9 cellular contexts compared by ENCODE assay signal in the genomic region with DNA sequence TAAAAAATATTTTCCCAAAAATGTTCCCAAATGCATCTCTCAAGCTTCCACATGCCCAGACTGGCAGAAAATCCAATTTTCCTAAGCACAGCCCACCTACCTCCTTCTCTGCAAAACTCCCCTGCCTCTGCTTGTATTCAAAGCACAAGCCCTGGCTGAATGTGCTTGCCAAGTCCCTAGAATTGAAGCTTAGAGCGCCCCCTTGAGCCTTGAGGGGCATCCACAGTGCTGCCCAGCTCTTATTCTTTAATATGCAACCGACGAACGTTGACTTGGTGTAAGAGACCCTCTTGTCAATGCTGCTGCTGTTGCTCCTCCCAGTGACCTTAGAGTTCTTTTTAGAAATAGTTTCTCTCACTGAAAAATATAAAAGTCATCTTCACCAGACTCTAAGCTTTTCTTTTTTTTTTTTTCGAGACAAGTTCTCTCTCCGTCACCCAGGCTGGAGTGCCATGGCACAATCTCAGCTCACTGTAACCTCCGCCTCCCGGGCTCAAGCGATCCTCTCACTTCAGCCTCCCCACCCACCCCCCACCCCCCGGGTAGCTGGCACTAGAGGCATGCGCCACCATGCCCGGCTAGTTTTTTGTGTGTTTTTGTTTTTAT.
DNase-seq lines count a peak whose midpoint lies in the region; ATAC-seq and TF ChIP-seq lines count a peak whose summit lies in the region.
"Had no signal": no experiment of that assay in that cellular context is flagged by ENCODE, and none has a peak within 500 bp of the region (broad histone marks: within the 10 kb centered on the region; RNA-seq: fewer than 3 reads in every experiment).

No MANE protein-coding gene starts in this region.

- H3K79me2 ChIP-seq in DOHH2 (ENCODE audit: control insufficient read depth, low read length) = no peaks in the 10 kb centered on the region
- no peaks in the 10 kb centered on the region for H3K79me2 ChIP-seq in OCI-LY1 (ENCODE audit: insufficient read depth, low read length)

- H3K4me3 ChIP-seq in DOHH2 (ENCODE audit: low read length) = no peak overlapping the region
- no peak overlapping the region for H3K4me3 ChIP-seq in OCI-LY1 (ENCODE audit: low read depth, low read length, poor library complexity, severe bottlenecking)

- peaks cover 0 to 6% (median 0%) of the 10 kb centered on the region in 3 donors for H3K4me1 Mint-ChIP-seq in naive B cell

- H4K20me1 ChIP-seq in DOHH2 (ENCODE audit: control insufficient read depth, insufficient read depth, low read depth, low read length) = no peaks in the 10 kb centered on the region
- no peaks in the 10 kb centered on the region for H4K20me1 ChIP-seq in OCI-LY1 (ENCODE audit: insufficient read depth, low read length)

- H3K4me2 ChIP-seq in DOHH2 (ENCODE audit: low read length) (no peak overlapping the region), OCI-LY1 (ENCODE audit: low read length) (no peak overlapping the region)

- H3K4me1 ChIP-seq in DOHH2 (ENCODE audit: control insufficient read depth, low read length) (no peaks in the 10 kb centered on the region), OCI-LY1 (ENCODE audit: insufficient read depth, low read length, severe bottlenecking) (no peaks in the 10 kb centered on the region)

- no peaks in the 10 kb centered on the region for H3K9me3 ChIP-seq in DOHH2 (ENCODE audit: control insufficient read depth, insufficient read depth, low read length)
- no peaks in the 10 kb centered on the region for H3K9me3 ChIP-seq in OCI-LY1 (ENCODE audit: low read length)

- no peak overlapping the region for H3K9ac ChIP-seq in OCI-LY1 (ENCODE audit: low read length)

- H3K27me3 Mint-ChIP-seq in naive B cell = peaks cover 0 to 11% (median under 1%) of the 10 kb centered on the region in 3 donors
- H3K27me3 Mint-ChIP-seq: activated naive CD8-positive, alpha-beta T cell had no signal

- H3K27me3 ChIP-seq in DOHH2 (ENCODE audit: control insufficient read depth, low read length) (no peaks in the 10 kb centered on the region), OCI-LY1 (ENCODE audit: insufficient read depth, low read length) (peaks cover 3% of the 10 kb centered on the region; the same call in 1 of the 2 replicates)

- H3F3A ChIP-seq in DOHH2 (ENCODE audit: control insufficient read depth, insufficient read depth) (no peaks in the 10 kb centered on the region), OCI-LY1 (ENCODE audit: insufficient read depth, low read length) (no peaks in the 10 kb centered on the region)

- H3K27ac ChIP-seq in DOHH2 (ENCODE audit: low read depth, low read length) (no peak overlapping the region), OCI-LY1 (ENCODE audit: low read depth, low read length, poor library complexity, severe bottlenecking) (no peak overlapping the region)

- H3K36me3 ChIP-seq in DOHH2 (ENCODE audit: control insufficient read depth, low read length) (no peaks in the 10 kb centered on the region), OCI-LY1 (ENCODE audit: insufficient read depth, low read length) (no peaks in the 10 kb centered on the region)

- ATAC-seq in naive B cell (ENCODE audit: low read depth in 2 of 2) (peak; percentile 86 to 94), HG02870 (IDR thresholded peaks at IDR 0.05; ENCODE audit: unreplicated experiment) (no peak)

- no peaks in the 10 kb centered on the region for H3K36me3 Mint-ChIP-seq in naive B cell
- H3K36me3 Mint-ChIP-seq: activated naive CD8-positive, alpha-beta T cell had no signal

- peaks cover 0 to 3% (median 0%) of the 10 kb centered on the region in 7 donors for H3K9me3 Mint-ChIP-seq in naive B cell

- TF ChIP-seq POLR2A in erythroblast (IDR thresholded peaks at IDR 0.05; ENCODE audit: low read length) = no peak

- no peak overlapping the region for H3K4me3 Mint-ChIP-seq in naive B cell
- H3K4me3 Mint-ChIP-seq: activated naive CD8-positive, alpha-beta T cell had no signal

- no peak overlapping the region for H3K27ac Mint-ChIP-seq in naive B cell
- H3K27ac Mint-ChIP-seq: activated naive CD8-positive, alpha-beta T cell had no signal

- TF ChIP-seq CTCF in DOHH2 (IDR thresholded peaks at IDR 0.05; ENCODE audit: low read depth, low read length, poor library complexity, severe bottlenecking) = peak; percentile 87
- TF ChIP-seq CTCF in OCI-LY1 (IDR thresholded peaks at IDR 0.05; ENCODE audit: low read length) = peak; percentile 77

- H3K9me2 ChIP-seq in DOHH2 (replicated peaks; ENCODE audit: control insufficient read depth, low read length) = no peaks in the 10 kb centered on the region
- no peaks in the 10 kb centered on the region for H3K9me2 ChIP-seq in OCI-LY1 (ENCODE audit: low read depth, low read length)

- DNase-seq in HT-29 (ENCODE audit: low spot score) (peak; percentile 80), erythroblast (lab: John Stamatoyannopoulos, UW) (peak; percentile 89 to 93), naive B cell (peak; percentile 66)
- peak; percentile 84 for DNase-seq in activated CD8-positive, alpha-beta memory T cell treated with anti-CD3 and anti-CD28 coated beads, Interleukin-2, amount 50 U/mL, for 48 hours
- peak; percentile 37 for DNase-seq in stimulated activated CD8-positive, alpha-beta memory T cell treated with anti-CD3 and anti-CD28 coated beads, Interleukin-7, amount 100 ng/mL, for 24 hours (ENCODE audit: low read depth)

- no peak overlapping the region for H2AFZ ChIP-seq in OCI-LY1 (ENCODE audit: low read length)

Comparison
In these comparisons a context has a peak if more than half of its experiments do, and no peak if none do; other contexts are left out.
1. DNase-seq: peak in every context shown above with its lines; median percentile 91 in erythroblast; 84 in activated CD8-positive, alpha-beta memory T cell treated with anti-CD3 and anti-CD28 coated beads, Interleukin-2, amount 50 U/mL, for 48 hours; 80 in HT-29; 66 in naive B cell; 37 in stimulated activated CD8-positive, alpha-beta memory T cell treated with anti-CD3 and anti-CD28 coated beads, Interleukin-7, amount 100 ng/mL, for 24 hours.